Comparison of ENCODE assay signal across 10 cellular contexts in the genomic region with DNA sequence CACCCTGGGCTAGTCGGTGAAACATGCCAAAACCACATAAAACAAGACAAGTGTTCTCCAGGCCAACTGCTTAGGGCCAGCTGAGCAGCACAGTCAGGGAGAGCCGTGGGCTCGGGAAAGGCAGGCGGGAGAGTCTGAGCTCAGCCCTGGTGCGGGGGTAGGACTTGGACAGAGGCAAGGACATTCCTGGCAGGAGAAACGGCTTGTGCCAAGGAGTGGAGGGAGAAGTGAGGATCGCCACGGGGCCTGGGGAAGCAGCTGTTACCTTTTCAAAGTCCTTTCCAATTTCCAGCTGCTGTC. TPM values are rescaled to one million over a fixed set of nuclear protein-coding genes. Genes with fewer than 3 reads are reported as not detected.
DNase-seq lines count a peak whose midpoint lies in the region; ATAC-seq and TF ChIP-seq lines count a peak whose summit lies in the region.
"Had no signal": no experiment of that assay in that cellular context is flagged by ENCODE, and none has a peak within 500 bp of the region (broad histone marks: within the 10 kb centered on the region; RNA-seq: fewer than 3 reads in every experiment).

No MANE protein-coding gene starts in this region.

- peaks cover 15 to 85% (median 38%) of the 10 kb centered on the region in 9 donors for H3K4me1 ChIP-seq in heart right ventricle

- TF ChIP-seq CTCF in heart right ventricle (IDR thresholded peaks at IDR 0.05): no peak

- ATAC-seq in heart right ventricle (peak in 5 of 8 donors; percentile 3 to 26 (median 24)), GM19455 (IDR thresholded peaks at IDR 0.05; ENCODE audit: unreplicated experiment) (no peak)

- H3K4me3 ChIP-seq in heart right ventricle (peak overlapping the region in 2 of 10 donors; percentile 10 to 14), skeletal muscle cell (ENCODE audit: low read depth, low read length) (no peak overlapping the region)

- H3K27ac ChIP-seq in angular gyrus (ENCODE audit: low read depth, low read length): peak overlapping the region; percentile 16
- peak overlapping the region in 8 of 10 donors; percentile 57 to 92 (median 82) for H3K27ac ChIP-seq in heart right ventricle

- peaks cover 0 to 37% (median 4%) of the 10 kb centered on the region in 7 donors for H3K27me3 ChIP-seq in heart right ventricle

- 40 to 50% methylated on average over 8 of the region's 8 CpGs for WGBS in heart right ventricle, 2 donors

- intact Hi-C loops in heart right ventricle (cut with DNase I): loop anchor here in 1 of 10 donors (5.0 kb wide), 2 partner anchors 50 to 140 kb away; a partner anchor contains a TSS

- H3K36me3 ChIP-seq in heart right ventricle: peaks cover 0 to 26% (median 0%) of the 10 kb centered on the region in 9 donors

- no peaks in the 10 kb centered on the region for H3K9me3 ChIP-seq in heart right ventricle

- DNase-seq in EH (ENCODE audit: low read depth) (peak; percentile 66), heart right ventricle (no peak), skeletal muscle cell (ENCODE audit: low read depth) (peak; percentile 67), activated gamma-delta T cell (lab: John Stamatoyannopoulos, UW) (no peak), kidney tubule cell (ENCODE audit: low spot score) (no peak), NOMO-1 treated with dmso at 0.1 percent for 144 hours (lab: John Stamatoyannopoulos, UW; ENCODE audit: unreplicated experiment) (no peak)
- DNase-seq: activated T-cell treated with anti-CD3 and anti-CD28 coated beads, Interleukin-2, amount 50 U/mL, for 24 hours; SIG-M5 had no signal

RNA-seq across cellular contexts. Expression of a gene that starts 4.2 kb away (rescaled TPM):
- total RNA-seq in heart right ventricle: 10 to 100 TPM; 14.2 to 65.0 (median 22.0) TPM
- polyA plus RNA-seq in heart right ventricle: 10 to 100 TPM; 65.8 to 99.8 TPM

RNA-seq across cellular contexts. Expression of a gene that starts 51.5 kb away (rescaled TPM):
- total RNA-seq in heart right ventricle: 10 to 100 TPM in 5 of 10 donors, 1 to 10 TPM in 5; 6.1 to 17.3 (median 9.9) TPM
- 1 to 10 TPM; 5.0 to 6.6 TPM for polyA plus RNA-seq in heart right ventricle

Comparison
In these comparisons a context has a peak if more than half of its experiments do, and no peak if none do; other contexts are left out.
1. DNase-seq: peak in EH (single experiment) and skeletal muscle cell (single experiment); none in heart right ventricle (0 of 2), activated gamma-delta T cell (single experiment), kidney tubule cell (single experiment) and NOMO-1 treated with dmso at 0.1 percent for 144 hours (single experiment).